In genomic region chr21:43458995-43459394, GRCh38 we compare ENCODE assay signal across 6 cellular contexts. TPM values are rescaled to one million over a fixed set of nuclear protein-coding genes. Genes with fewer than 3 reads are reported as not detected.
DNase-seq lines count a peak whose midpoint lies in the region; ATAC-seq, FAIRE-seq and TF ChIP-seq lines count a peak whose summit lies in the region.
"Not testable (repeated sequence)": the region's sequence is repeated elsewhere in the genome, so short reads cannot be mapped to it uniquely, and the experiment has no call there.

No MANE protein-coding gene starts in this region.

- not testable (repeated sequence) for H3K4me1 ChIP-seq in K562 (replicated peaks in 1 of 2; ENCODE audit: control insufficient read depth in 2 of 2, insufficient read depth in 2 of 2, low read length in 2 of 2); foreskin keratinocyte; kidney (ENCODE audit: control insufficient read depth in 1 of 2, insufficient read depth in 1 of 2, low read depth in 1 of 2, low read length in 2 of 2); lower lobe of right lung

- TF ChIP-seq POLR2A in K562 (conservative IDR thresholded peaks at IDR 0.05) = not testable (repeated sequence)

- not testable (repeated sequence) for BruUV-seq in K562 (replicated peaks; lab: Mats Ljungman, UMichigan)

- H2AFZ ChIP-seq in K562 (ENCODE audit: low read depth, low read length) = not testable (repeated sequence)

- 0% methylated on average over 1 of the region's 12 CpGs for WGBS in K562 (ENCODE audit: insufficient coverage, low coverage, missing lambda C conversion rate)

- TF ChIP-seq EP300 in K562 (IDR thresholded peaks at IDR 0.05; ENCODE audit: low read length) = not testable (repeated sequence)

- not testable (repeated sequence) for H3K4me2 ChIP-seq in K562 (ENCODE audit: insufficient read depth, low read length)

- intact Hi-C loops in K562 (cut with micrococcal nuclease); kidney (cut with DNase I); lower lobe of right lung (cut with DNase I); posterior vena cava (cut with DNase I): not testable (repeated sequence)

- in situ Hi-C loops in K562 (cut with MboI) = not testable (repeated sequence)

- DNase-seq in WERI-Rb-1 = peak; percentile 70
- DNase-seq in K562 (ENCODE audit: extremely low read depth in 1 of 4, low spot score in 3 of 4); foreskin keratinocyte: not testable (repeated sequence)
- peak; percentile 4 for DNase-seq in kidney
- peak; percentile 2 for DNase-seq in lower lobe of right lung
- peak; percentile 4 for DNase-seq in posterior vena cava (ENCODE audit: low spot score)

- not testable (repeated sequence) for H3K36me3 ChIP-seq in WERI-Rb-1; K562 (ENCODE audit: control insufficient read depth, insufficient read depth, low read length); kidney (ENCODE audit: control insufficient read depth in 1 of 2, insufficient read depth in 2 of 2, low read length in 2 of 2); lower lobe of right lung

- TF ChIP-seq RAD21 in K562 (CRISPR knock-in tag; conservative IDR thresholded peaks at IDR 0.05 in 1 of 2, IDR thresholded peaks at IDR 0.05 in 1 of 2) = not testable (repeated sequence)

- ATAC-seq in K562 = peak; percentile 67
- ATAC-seq in foreskin keratinocyte = peak; percentile 70
- not testable (repeated sequence) for ATAC-seq in lower lobe of right lung

- not testable (repeated sequence) for H3K9me3 ChIP-seq in WERI-Rb-1 (ENCODE audit: severe bottlenecking); K562 (replicated peaks; ENCODE audit: control insufficient read depth, insufficient read depth, low read depth, low read length); kidney (ENCODE audit: control insufficient read depth in 1 of 2, low read length in 2 of 2); lower lobe of right lung

- H3K9ac ChIP-seq in K562 (ENCODE audit: insufficient read depth in 1 of 2, low read depth in 2 of 2, low read length in 2 of 2); kidney (ENCODE audit: low read length in 2 of 2): not testable (repeated sequence)

- POLR2A ChIA-PET in K562 (lab: Yijun Ruan, JAX) = not testable (repeated sequence)

- H3K79me2 ChIP-seq in K562 (ENCODE audit: control insufficient read depth, insufficient read depth, low read length) = not testable (repeated sequence)

- not testable (repeated sequence) for H3K9me1 ChIP-seq in K562 (ENCODE audit: control insufficient read depth, insufficient read depth, low read length)

- TF ChIP-seq CTCF in WERI-Rb-1 (IDR thresholded peaks at IDR 0.05; ENCODE audit: low read depth, low read length); K562 (IDR thresholded peaks at IDR 0.05 in 2 of 3, conservative IDR thresholded peaks at IDR 0.05 in 1 of 3; ENCODE audit: insufficient read depth in 2 of 3, low read depth in 1 of 3, low read length in 3 of 3); foreskin keratinocyte (conservative IDR thresholded peaks at IDR 0.05); kidney (IDR thresholded peaks at IDR 0.05; ENCODE audit: borderline replicate concordance, extremely low read depth, insufficient read depth); lower lobe of right lung (IDR thresholded peaks at IDR 0.05): not testable (repeated sequence)

- H3K27me3 ChIP-seq in WERI-Rb-1 (ENCODE audit: insufficient read depth, low read depth, severe bottlenecking); K562 (ENCODE audit: control insufficient read depth in 2 of 2, insufficient read depth in 2 of 2, low read length in 2 of 2); foreskin keratinocyte; lower lobe of right lung (ENCODE audit: low read depth): not testable (repeated sequence)

- FAIRE-seq in K562 (lab: Jason Lieb, UNC) = peak; percentile 35
- not testable (repeated sequence) for FAIRE-seq in kidney (lab: Jason Lieb, UNC)

- not testable (repeated sequence) for H3K4me3 ChIP-seq in WERI-Rb-1 (ENCODE audit: low read depth, low read length); K562; kidney (ENCODE audit: low read length in 2 of 2); lower lobe of right lung

- not testable (repeated sequence) for H4K20me1 ChIP-seq in K562 (replicated peaks; ENCODE audit: control insufficient read depth, insufficient read depth, low read length)

- CTCF ChIA-PET in K562 (lab: Yijun Ruan, JAX; ENCODE audit: low intra/inter-chr PET ratio) = not testable (repeated sequence)

- H3K27ac ChIP-seq in WERI-Rb-1; K562 (ENCODE audit: extremely low read depth, low read depth, low read length); foreskin keratinocyte; kidney (ENCODE audit: low read depth in 2 of 2, low read length in 2 of 2); lower lobe of right lung: not testable (repeated sequence)

RNA-seq across cellular contexts. Expression of gene SIK1, which starts 32.1 kb away (rescaled TPM):
- total RNA-seq in K562 (2011; cell fraction: chromatin; rRNA removed; ENCODE audit: low replicate concordance) = 13.8 and 14.0 TPM in 2 replicates
- 5.0 and 7.2 TPM in 2 replicates for total RNA-seq in K562 (2011; cell fraction: nucleolus; rRNA removed)
- total RNA-seq in K562 (2011; cell fraction: nucleoplasm; rRNA removed) = 3.4 and 5.4 TPM in 2 replicates
- total RNA-seq in K562 (2014; rRNA removed) = 0.33 and 0.45 TPM in 2 replicates
- total RNA-seq in K562 (2014; rRNA removed; fragmentation: Illumina TruSeq; extraction: Trizol) = 0.80 and 1.8 TPM in 2 replicates
- 0.98 TPM in 1 of 2 replicates, not detected in the other for total RNA-seq in K562 (2015; rRNA removed; fragmentation: Illumina TruSeq; extraction: Trizol)
- 4.3 TPM in 2 replicates for total RNA-seq in K562 (2021)
- 1.3 and 2.7 TPM in 2 replicates for polyA plus RNA-seq in K562 (2011; rRNA removed)
- 0.04 and 0.25 TPM in 2 replicates for polyA plus RNA-seq in K562 (2011; cell fraction: cytosol; rRNA removed)
- polyA plus RNA-seq in K562 (2011; cell fraction: nucleus; rRNA removed) = 2.4 and 2.5 TPM in 2 replicates
- 0.03 and 0.97 TPM in 2 replicates for polyA plus RNA-seq in K562 (2012)
- polyA plus RNA-seq in K562 (2014; fragmentation: Illumina TruSeq; extraction: Trizol) = 1.5 and 1.8 TPM in 2 replicates
- not detected for polyA plus RNA-seq in K562 (2014; fragmentation: Nextera tagmentation; extraction: Ambion mirVana)
- polyA plus RNA-seq in K562 (2014; rRNA removed) = 0.66 and 1.8 TPM in 2 replicates
- polyA minus RNA-seq in K562 (2011; rRNA and poly(A)+ RNA removed) = 2.2 TPM in 1 of 2 replicates, not detected in the other
- 1.3 and 11.5 TPM in 2 replicates for polyA minus RNA-seq in K562 (2011; cell fraction: cytosol; rRNA and poly(A)+ RNA removed)
- 2.2 and 3.3 TPM in 2 replicates for polyA minus RNA-seq in K562 (2011; cell fraction: nucleus; rRNA and poly(A)+ RNA removed)
- 2.8 and 26.8 TPM in 2 replicates for total RNA-seq in foreskin keratinocyte
- polyA plus RNA-seq in foreskin keratinocyte = 0.67 and 11.0 TPM in 2 replicates
- total RNA-seq in kidney = 24.9 TPM
- polyA plus RNA-seq in kidney (ENCODE audit: insufficient read depth, low read depth, low replicate concordance) = 3.4 TPM
- total RNA-seq in lower lobe of right lung = 30.1 TPM
- total RNA-seq in posterior vena cava = 10 to 100 TPM in 1 of 2 donors, 1 to 10 TPM in 1; 9.9 to 34.9 TPM
